In the genomic region with DNA sequence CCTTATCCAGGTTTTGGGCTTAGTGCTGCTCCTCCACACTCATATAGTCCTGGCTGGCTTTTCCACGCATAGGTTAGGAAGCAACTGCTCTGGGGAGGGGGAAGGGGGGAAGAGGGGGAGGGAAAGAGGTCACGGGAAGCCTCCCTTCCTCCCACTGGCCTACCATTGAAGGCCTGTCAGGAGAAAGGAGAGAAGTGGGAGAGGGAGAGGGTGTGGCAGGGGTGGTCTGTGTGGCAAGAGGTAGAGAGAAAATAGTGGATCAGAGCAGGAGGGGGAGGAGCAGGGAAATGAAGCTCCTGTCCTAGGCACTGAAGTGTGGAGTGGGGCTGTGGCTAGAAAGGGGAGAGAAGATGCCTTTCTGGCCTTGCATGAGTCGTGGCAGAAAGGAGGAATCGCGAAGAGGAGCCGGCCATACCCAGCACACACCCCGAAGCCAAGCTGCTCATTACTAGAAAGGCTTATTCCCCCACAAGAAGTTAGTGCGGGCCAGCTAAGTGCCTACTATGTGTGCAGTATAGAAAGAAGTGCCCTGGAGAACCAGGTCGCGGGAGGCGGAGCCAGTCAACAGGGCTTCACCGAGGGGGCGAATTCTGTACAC, we compare ENCODE assay signal across 8 cellular contexts.
A peak's percentile ranks its signal among the peaks of the same experiment; 100 is the strongest.
DNase-seq lines count a peak whose midpoint lies in the region; ATAC-seq, FAIRE-seq and TF ChIP-seq lines count a peak whose summit lies in the region.

No MANE protein-coding gene starts in this region.

- H3K27ac ChIP-seq in BLaER1, result peak overlapping the region; percentile 24; the same call in 1 of the 2 replicates
- H3K27ac ChIP-seq in mucosa of rectum (ENCODE audit: low read depth in 2 of 2, low read length in 2 of 2), result peak overlapping the region; percentile 84 to 86

- peaks cover 35% of the 10 kb centered on the region for H4K20me1 ChIP-seq in BLaER1

- in situ Hi-C loops in astrocyte of the spinal cord (cut with HindIII; ENCODE audit: low sequenced_read_pairs), result no loop called here

- H3K9me3 ChIP-seq in BLaER1, result no peaks in the 10 kb centered on the region
- H3K9me3 ChIP-seq in mucosa of rectum (ENCODE audit: control insufficient read depth in 2 of 2, low read length in 2 of 2), result no peaks in the 10 kb centered on the region

- H3K4me3 ChIP-seq in BLaER1 (peak overlapping the region; percentile 74; the same call in 1 of the 2 replicates), astrocyte of the spinal cord (ENCODE audit: low read depth, low read length) (peak overlapping the region; percentile 62), mucosa of rectum (ENCODE audit: low read length in 2 of 2) (peak overlapping the region; percentile 73 to 86)

- DNase-seq in astrocyte of the spinal cord (ENCODE audit: low read depth, low spot score) (no peak), GM03348 (ENCODE audit: low spot score) (no peak), HTR-8/SVneo (ENCODE audit: insufficient read length, low spot score) (no peak), EL (no peak)

- H3K36me3 ChIP-seq in BLaER1, result no peaks in the 10 kb centered on the region
- no peaks in the 10 kb centered on the region for H3K36me3 ChIP-seq in mucosa of rectum (ENCODE audit: control insufficient read depth in 2 of 2, insufficient read depth in 2 of 2, low read length in 2 of 2)

- H3K9ac ChIP-seq in BLaER1 (peak overlapping the region; percentile 79; the same call in 1 of the 2 replicates), mucosa of rectum (ENCODE audit: low read depth in 1 of 2, low read length in 2 of 2) (peak overlapping the region; percentile 3 to 71)

- FAIRE-seq in HTR-8/SVneo (lab: Jason Lieb, UNC), result no peak

- TF ChIP-seq CTCF in astrocyte of the spinal cord (IDR thresholded peaks at IDR 0.05; ENCODE audit: low read depth, low read length), result no peak

- H3K4me1 ChIP-seq in BLaER1, result peaks cover 21% of the 10 kb centered on the region
- H3K4me1 ChIP-seq in mucosa of rectum (ENCODE audit: control insufficient read depth in 2 of 2, insufficient read depth in 2 of 2, low read length in 2 of 2), result peaks cover 12 to 27% of the 10 kb centered on the region in 2 donors

- peak; percentile 2 for ATAC-seq in HG03103 (IDR thresholded peaks at IDR 0.05; ENCODE audit: low read depth, unreplicated experiment)
- no peak for ATAC-seq in HG03108 (IDR thresholded peaks at IDR 0.05; ENCODE audit: unreplicated experiment)

- H3K27me3 ChIP-seq in BLaER1 (peaks cover 66% of the 10 kb centered on the region), mucosa of rectum (ENCODE audit: control insufficient read depth in 2 of 2, insufficient read depth in 2 of 2, low read length in 2 of 2) (peaks cover 0 to 3% of the 10 kb centered on the region in 2 donors)

- H3K4me2 ChIP-seq in BLaER1, result peak overlapping the region; percentile 37
